9 cellular contexts compared by ENCODE assay signal in genomic region chr6:40308533-40309306, GRCh38.
DNase-seq lines count a peak whose midpoint lies in the region; ATAC-seq and TF ChIP-seq lines count a peak whose summit lies in the region.
"Had no signal": no experiment of that assay in that cellular context is flagged by ENCODE, and none has a peak within 500 bp of the region (broad histone marks: within the 10 kb centered on the region; RNA-seq: fewer than 3 reads in every experiment).

No MANE protein-coding gene starts in this region.

- POLR2A ChIA-PET in HCT116 (lab: Charles Lee), result no interaction called here

- ATAC-seq in HCT116, result peak; percentile 90
- no peak for ATAC-seq in HG03571 (IDR thresholded peaks at IDR 0.05; ENCODE audit: unreplicated experiment)
- ATAC-seq in HG03025 (IDR thresholded peaks at IDR 0.05; ENCODE audit: low FRiP score, unreplicated experiment), result no peak

- H3K27ac Mint-ChIP-seq in activated T-helper 1 cell treated with anti-CD3 and anti-CD28 coated beads, Interleukin-12 subunit alpha, Interleukin-12 subunit beta, Interleukin-2, Interleukin-4 antibody, amounts not matched to agents 30 ng/mL and 10 ng/mL and 1 ng/mL, durations not matched to agents 14 hours and 24 hours and 36 hours, result no peak overlapping the region
- H3K27ac Mint-ChIP-seq: IgD-negative memory B cell had no signal

- TF ChIP-seq POLR2A in HCT116 (IDR thresholded peaks at IDR 0.05; ENCODE audit: borderline replicate concordance, extremely low read depth, insufficient read depth, insufficient read length) (no peak), ovary (IDR thresholded peaks at IDR 0.05) (no peak)

- H3K27me3 ChIP-seq in HCT116 (ENCODE audit: insufficient read depth, low read length) (peaks cover 55% of the 10 kb centered on the region), OCI-LY1 (ENCODE audit: insufficient read depth, low read length) (peaks cover 4% of the 10 kb centered on the region; the same call in 1 of the 2 replicates), ovary (no peaks in the 10 kb centered on the region)

- no peak overlapping the region for H3K4me3 Mint-ChIP-seq in activated T-helper 1 cell treated with anti-CD3 and anti-CD28 coated beads, Interleukin-12 subunit alpha, Interleukin-12 subunit beta, Interleukin-2, Interleukin-4 antibody, amounts not matched to agents 30 ng/mL and 10 ng/mL and 1 ng/mL, durations not matched to agents 14 hours and 24 hours and 36 hours
- H3K4me3 Mint-ChIP-seq: IgD-negative memory B cell had no signal

- TF ChIP-seq CTCF in HCT116 (IDR thresholded peaks at IDR 0.05 in 2 of 3, conservative IDR thresholded peaks at IDR 0.05 in 1 of 3; ENCODE audit: borderline replicate concordance in 1 of 3, insufficient read depth in 1 of 3, low read depth in 2 of 3, low read length in 2 of 3), result peak; percentile 45 to 94 (median 87); a peak in 5 of 6 replicates
- TF ChIP-seq CTCF in OCI-LY1 (IDR thresholded peaks at IDR 0.05; ENCODE audit: low read length), result peak; percentile 81
- peak; percentile 46 to 59 (median 55) for TF ChIP-seq CTCF in ovary (IDR thresholded peaks at IDR 0.05)

- intact Hi-C loops in HCT116 (cut with micrococcal nuclease), result loop anchor here (1.0 to 5.0 kb wide), 4 partner anchors 327 to 961 kb away; no protein-coding TSS in a partner anchor
- intact Hi-C loops in activated T-helper 1 cell treated with anti-CD3 and anti-CD28 coated beads, Interleukin-12 subunit alpha, Interleukin-12 subunit beta, Interleukin-2, Interleukin-4 antibody, amounts not matched to agents 30 ng/mL and 10 ng/mL and 1 ng/mL, durations not matched to agents 14 hours and 24 hours and 36 hours (cut with micrococcal nuclease), result loop anchor here (5.0 kb wide), 1 partner anchor 326 kb away; no protein-coding TSS in a partner anchor
- intact Hi-C loops in ovary (cut with DNase I), result no loop called here

- BruUV-seq in HCT116 (replicated peaks; lab: Mats Ljungman, UMichigan), result no TSS peak

- H3K36me3 ChIP-seq in HCT116 (ENCODE audit: control insufficient read depth in 1 of 2, insufficient read depth in 2 of 2, low read length in 2 of 2), result no peaks in the 10 kb centered on the region
- no peaks in the 10 kb centered on the region for H3K36me3 ChIP-seq in OCI-LY1 (ENCODE audit: insufficient read depth, low read length)
- H3K36me3 ChIP-seq in ovary, result no peaks in the 10 kb centered on the region

- H2AFZ ChIP-seq in HCT116 (ENCODE audit: low read depth, low read length, poor library complexity, severe bottlenecking) (no peak overlapping the region), OCI-LY1 (ENCODE audit: low read length) (no peak overlapping the region)

- no peaks in the 10 kb centered on the region for H3K9me3 Mint-ChIP-seq in activated T-helper 1 cell treated with anti-CD3 and anti-CD28 coated beads, Interleukin-12 subunit alpha, Interleukin-12 subunit beta, Interleukin-2, Interleukin-4 antibody, amounts not matched to agents 30 ng/mL and 10 ng/mL and 1 ng/mL, durations not matched to agents 14 hours and 24 hours and 36 hours

- RAD21 ChIA-PET in HCT116 (lab: Charles Lee; ENCODE audit: low non-redundant PET in 1 of 2, low total read pairs in 2 of 2, uncharacterized antibody in 2 of 2, unreplicated experiment in 2 of 2), result no interaction called here

- H3K79me2 ChIP-seq in HCT116 (ENCODE audit: insufficient read depth, low read length), result no peaks in the 10 kb centered on the region
- H3K79me2 ChIP-seq in OCI-LY1 (ENCODE audit: insufficient read depth, low read length), result no peaks in the 10 kb centered on the region

- TF ChIP-seq RAD21 in HCT116 (IDR thresholded peaks at IDR 0.05; ENCODE audit: low read depth), result peak; percentile 61

- peaks cover 6% of the 10 kb centered on the region for H3K4me1 Mint-ChIP-seq in activated T-helper 1 cell treated with anti-CD3 and anti-CD28 coated beads, Interleukin-12 subunit alpha, Interleukin-12 subunit beta, Interleukin-2, Interleukin-4 antibody, amounts not matched to agents 30 ng/mL and 10 ng/mL and 1 ng/mL, durations not matched to agents 14 hours and 24 hours and 36 hours (ENCODE audit: low read depth)
- H3K4me1 Mint-ChIP-seq: IgD-negative memory B cell had no signal

- H3K9me2 ChIP-seq in HCT116 (ENCODE audit: insufficient read depth) (no peaks in the 10 kb centered on the region), OCI-LY1 (ENCODE audit: low read depth, low read length) (no peaks in the 10 kb centered on the region)

- H4K20me1 ChIP-seq in HCT116 (ENCODE audit: insufficient read depth) (no peaks in the 10 kb centered on the region), OCI-LY1 (ENCODE audit: insufficient read depth, low read length) (no peaks in the 10 kb centered on the region)

- H3K4me2 ChIP-seq in HCT116 (ENCODE audit: low read length) (no peak overlapping the region), OCI-LY1 (ENCODE audit: low read length) (no peak overlapping the region)

- H3K27ac ChIP-seq in HCT116 (ENCODE audit: low read depth, low read length) (no peak overlapping the region), OCI-LY1 (ENCODE audit: low read depth, low read length, poor library complexity, severe bottlenecking) (no peak overlapping the region), ovary (no peak overlapping the region)

- H3K9me3 ChIP-seq in HCT116 (ENCODE audit: control insufficient read depth in 1 of 2, insufficient read depth in 1 of 2, low read depth in 1 of 2, low read length in 2 of 2), result no peaks in the 10 kb centered on the region
- no peaks in the 10 kb centered on the region for H3K9me3 ChIP-seq in OCI-LY1 (ENCODE audit: low read length)
- no peaks in the 10 kb centered on the region for H3K9me3 ChIP-seq in ovary

- no peaks in the 10 kb centered on the region for H3F3A ChIP-seq in OCI-LY1 (ENCODE audit: insufficient read depth, low read length)

- DNase-seq in CD1c-positive myeloid dendritic cell (ENCODE audit: extremely low spot score) (peak; percentile 55), HCT116 (ENCODE audit: low read depth, low spot score) (peak; percentile 13), foreskin melanocyte (peak; percentile 42), ovary (peak; percentile 16 to 64 (median 61))
- peak; percentile 42 for DNase-seq in activated T-helper 1 cell treated with anti-CD3 and anti-CD28 coated beads, Interleukin-12 subunit alpha, Interleukin-12 subunit beta, Interleukin-2, Interleukin-4 antibody, amounts not matched to agents 30 ng/mL and 10 ng/mL and 1 ng/mL, durations not matched to agents 14 hours and 24 hours and 36 hours (ENCODE audit: low spot score)

- peaks cover 32% of the 10 kb centered on the region for H3K27me3 Mint-ChIP-seq in activated T-helper 1 cell treated with anti-CD3 and anti-CD28 coated beads, Interleukin-12 subunit alpha, Interleukin-12 subunit beta, Interleukin-2, Interleukin-4 antibody, amounts not matched to agents 30 ng/mL and 10 ng/mL and 1 ng/mL, durations not matched to agents 14 hours and 24 hours and 36 hours (ENCODE audit: insufficient read depth)

- H3K4me1 ChIP-seq in HCT116 (ENCODE audit: control insufficient read depth in 1 of 2, insufficient read depth in 2 of 2, low read length in 2 of 2) (no peaks in the 10 kb centered on the region), OCI-LY1 (ENCODE audit: insufficient read depth, low read length, severe bottlenecking) (no peaks in the 10 kb centered on the region), ovary (ENCODE audit: insufficient read depth) (no peaks in the 10 kb centered on the region)

- H3K36me3 Mint-ChIP-seq in activated T-helper 1 cell treated with anti-CD3 and anti-CD28 coated beads, Interleukin-12 subunit alpha, Interleukin-12 subunit beta, Interleukin-2, Interleukin-4 antibody, amounts not matched to agents 30 ng/mL and 10 ng/mL and 1 ng/mL, durations not matched to agents 14 hours and 24 hours and 36 hours (ENCODE audit: low read depth), result no peaks in the 10 kb centered on the region
- H3K36me3 Mint-ChIP-seq: IgD-negative memory B cell had no signal

- H3K4me3 ChIP-seq in HCT116 (replicated peaks in 1 of 2; ENCODE audit: low read depth in 1 of 2, low read length in 2 of 2) (no peak overlapping the region), OCI-LY1 (ENCODE audit: low read depth, low read length, poor library complexity, severe bottlenecking) (no peak overlapping the region), ovary (no peak overlapping the region)

- CTCF ChIA-PET in HCT116 (lab: Charles Lee), result interaction anchor here (0.8 to 1.2 kb wide), 3 partner anchors 327 to 443 kb away, joined by 3 to 4 read pairs (median 4); no protein-coding TSS in a partner anchor

- no peak overlapping the region for H3K9ac ChIP-seq in HCT116 (ENCODE audit: low read length)
- no peak overlapping the region for H3K9ac ChIP-seq in OCI-LY1 (ENCODE audit: low read length)

- no peak for TF ChIP-seq EP300 in ovary (IDR thresholded peaks at IDR 0.05)

- 1 to 5% (median 3%) methylated on average over 12 of the region's 12 CpGs for WGBS in ovary, 3 donors

TF ChIP-seq in HCT116, 20 proteins besides CTCF, POLR2A, EP300 and RAD21:
- TF ChIP-seq, protein P1, sequence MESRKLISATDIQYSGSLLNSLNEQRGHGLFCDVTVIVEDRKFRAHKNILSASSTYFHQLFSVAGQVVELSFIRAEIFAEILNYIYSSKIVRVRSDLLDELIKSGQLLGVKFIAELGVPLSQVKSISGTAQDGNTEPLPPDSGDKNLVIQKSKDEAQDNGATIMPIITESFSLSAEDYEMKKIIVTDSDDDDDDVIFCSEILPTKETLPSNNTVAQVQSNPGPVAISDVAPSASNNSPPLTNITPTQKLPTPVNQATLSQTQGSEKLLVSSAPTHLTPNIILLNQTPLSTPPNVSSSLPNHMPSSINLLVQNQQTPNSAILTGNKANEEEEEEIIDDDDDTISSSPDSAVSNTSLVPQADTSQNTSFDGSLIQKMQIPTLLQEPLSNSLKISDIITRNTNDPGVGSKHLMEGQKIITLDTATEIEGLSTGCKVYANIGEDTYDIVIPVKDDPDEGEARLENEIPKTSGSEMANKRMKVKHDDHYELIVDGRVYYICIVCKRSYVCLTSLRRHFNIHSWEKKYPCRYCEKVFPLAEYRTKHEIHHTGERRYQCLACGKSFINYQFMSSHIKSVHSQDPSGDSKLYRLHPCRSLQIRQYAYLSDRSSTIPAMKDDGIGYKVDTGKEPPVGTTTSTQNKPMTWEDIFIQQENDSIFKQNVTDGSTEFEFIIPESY (IDR thresholded peaks at IDR 0.05; ENCODE audit: extremely low read depth, insufficient replicate concordance, low read length), result no peak
- TF ChIP-seq, protein P2, sequence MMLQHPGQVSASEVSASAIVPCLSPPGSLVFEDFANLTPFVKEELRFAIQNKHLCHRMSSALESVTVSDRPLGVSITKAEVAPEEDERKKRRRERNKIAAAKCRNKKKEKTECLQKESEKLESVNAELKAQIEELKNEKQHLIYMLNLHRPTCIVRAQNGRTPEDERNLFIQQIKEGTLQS (IDR thresholded peaks at IDR 0.05), result no peak
- TF ChIP-seq SIN3A (IDR thresholded peaks at IDR 0.05; ENCODE audit: low read depth) (no peak), YY1 (IDR thresholded peaks at IDR 0.05; ENCODE audit: extremely low read depth, insufficient replicate concordance, low read depth, low read length) (no peak), SP1 (IDR thresholded peaks at IDR 0.05; ENCODE audit: low read depth) (no peak), CEBPB (IDR thresholded peaks at IDR 0.05; ENCODE audit: low read depth) (no peak), ZNF274 (IDR thresholded peaks at IDR 0.05; ENCODE audit: low read depth, low read length) (no peak), EGR1 (IDR thresholded peaks at IDR 0.05; ENCODE audit: low read depth) (no peak)

Comparison
In these comparisons a context has a peak if more than half of its experiments do, and no peak if none do; other contexts are left out.
1. intact Hi-C loops: an anchor here in HCT116 (1.0 to 5.0 kb wide) and activated T-helper 1 cell treated with anti-CD3 and anti-CD28 coated beads, Interleukin-12 subunit alpha, Interleukin-12 subunit beta, Interleukin-2, Interleukin-4 antibody, amounts not matched to agents 30 ng/mL and 10 ng/mL and 1 ng/mL, durations not matched to agents 14 hours and 24 hours and 36 hours (5.0 kb wide); none called in ovary.